ENCODE assay signal across 8 cellular contexts in the genomic region with DNA sequence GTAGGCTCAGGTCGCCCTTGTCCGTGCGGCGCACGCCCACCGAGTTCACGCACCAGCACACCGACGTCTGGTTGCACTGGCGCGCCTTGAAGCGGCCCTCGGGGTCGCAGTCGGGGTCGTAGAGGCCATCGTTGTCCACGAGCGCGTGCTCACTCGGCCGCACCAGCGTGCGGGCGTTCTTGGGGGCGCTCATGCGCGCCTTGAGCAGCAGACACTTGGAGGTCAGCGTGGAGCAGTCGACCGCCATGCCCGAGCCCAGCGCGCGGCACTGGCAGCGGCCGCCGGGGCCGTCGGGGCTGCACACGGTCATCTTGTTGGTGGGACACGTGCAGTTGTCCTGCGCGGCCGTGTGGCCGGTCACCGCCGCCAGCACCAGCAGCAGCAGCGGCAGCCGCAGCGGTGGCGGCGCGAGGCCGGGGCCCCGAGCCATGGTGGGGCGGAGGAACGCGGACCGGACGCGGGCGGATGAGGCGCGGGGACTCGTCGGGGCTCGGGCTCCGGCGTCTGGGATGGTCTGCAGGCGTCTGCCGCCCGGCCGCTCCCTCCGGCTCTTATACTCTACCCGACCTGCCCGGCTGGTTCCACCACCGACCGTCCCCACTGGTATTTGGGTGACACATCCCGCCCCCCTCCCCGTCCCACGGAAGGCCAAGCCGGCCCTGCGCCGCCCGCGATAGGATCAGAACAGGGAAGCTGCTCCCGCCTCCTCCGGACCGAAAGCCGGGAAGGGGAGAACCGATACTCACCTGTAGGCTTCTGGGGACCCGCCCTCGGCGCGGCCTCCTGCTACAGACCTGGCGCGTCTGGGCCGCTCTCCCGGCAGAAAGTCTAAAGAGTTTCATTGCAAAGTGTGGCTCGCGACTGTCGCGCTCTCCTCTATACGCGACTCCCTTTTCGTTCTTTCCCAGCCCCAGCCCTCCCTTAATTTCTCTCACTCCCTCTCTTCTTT. TPM values are rescaled to one million over a fixed set of nuclear protein-coding genes. Genes with fewer than 3 reads are reported as not detected.
A peak's percentile ranks its signal among the peaks of the same experiment; 100 is the strongest.
DNase-seq lines count a peak whose midpoint lies in the region; ATAC-seq and TF ChIP-seq lines count a peak whose summit lies in the region.

A gene with protein sequence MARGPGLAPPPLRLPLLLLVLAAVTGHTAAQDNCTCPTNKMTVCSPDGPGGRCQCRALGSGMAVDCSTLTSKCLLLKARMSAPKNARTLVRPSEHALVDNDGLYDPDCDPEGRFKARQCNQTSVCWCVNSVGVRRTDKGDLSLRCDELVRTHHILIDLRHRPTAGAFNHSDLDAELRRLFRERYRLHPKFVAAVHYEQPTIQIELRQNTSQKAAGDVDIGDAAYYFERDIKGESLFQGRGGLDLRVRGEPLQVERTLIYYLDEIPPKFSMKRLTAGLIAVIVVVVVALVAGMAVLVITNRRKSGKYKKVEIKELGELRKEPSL (minus strand): TSS at position 526 of the 949 bp plus-strand sequence. CDS start 96 bp downstream, at position 430.

- H3F3A ChIP-seq in GM23248 (ENCODE audit: insufficient read depth) (peaks cover 11% of the 10 kb centered on the region; the same call in 1 of the 2 replicates), SK-N-SH (replicated peaks; ENCODE audit: insufficient read depth) (no peaks in the 10 kb centered on the region)

- no peak for TF ChIP-seq RAD21 in SK-N-SH (IDR thresholded peaks at IDR 0.05; ENCODE audit: low read length)

- H3K4me1 Mint-ChIP-seq in activated naive CD8-positive, alpha-beta T cell treated with anti-CD3 and anti-CD28 coated beads, Interleukin-2, amount 10 ng/mL, durations not matched to agents 7 days and 5 days, result peaks cover 23% of the 10 kb centered on the region

- no peak for TF ChIP-seq POLR2A in sigmoid colon (IDR thresholded peaks at IDR 0.05)

- peaks cover 2% of the 10 kb centered on the region for H3K36me3 Mint-ChIP-seq in activated naive CD8-positive, alpha-beta T cell treated with anti-CD3 and anti-CD28 coated beads, Interleukin-2, amount 10 ng/mL, durations not matched to agents 7 days and 5 days

- H3K36me3 ChIP-seq in GM23248 (ENCODE audit: low read depth), result no peaks in the 10 kb centered on the region
- H3K36me3 ChIP-seq in hepatocyte (replicated peaks; ENCODE audit: insufficient read depth, low read depth), result no peaks in the 10 kb centered on the region
- no peaks in the 10 kb centered on the region for H3K36me3 ChIP-seq in sigmoid colon
- no peaks in the 10 kb centered on the region for H3K36me3 ChIP-seq in SK-N-SH (replicated peaks in 1 of 2; ENCODE audit: control insufficient read depth in 1 of 2, insufficient read depth in 2 of 2, low read length in 1 of 2)

- H3K4me1 ChIP-seq in GM23248 (ENCODE audit: insufficient read depth) (no peaks in the 10 kb centered on the region), hepatocyte (ENCODE audit: insufficient read depth) (peaks cover 12% of the 10 kb centered on the region), sigmoid colon (peaks cover 0 to 28% (median 18%) of the 10 kb centered on the region in 4 donors), SK-N-SH (ENCODE audit: control insufficient read depth in 1 of 2, insufficient read depth in 2 of 2, low read depth in 1 of 2, low read length in 1 of 2) (no peaks in the 10 kb centered on the region; a peak in 1 of 4 replicates)

- H3K4me3 ChIP-seq in GM23248 (peak within 1 kb of the TSS; percentile 53), hepatocyte (peak within 1 kb of the TSS; percentile 24), sigmoid colon (peak within 1 kb of the TSS in 3 of 4 donors; percentile 38 to 54 (median 41)), SK-N-SH (ENCODE audit: low read depth in 2 of 2, low read length in 1 of 2) (no peak within 1 kb of the TSS)

- in situ Hi-C loops in GM23248 (cut with MboI), result no loop called here

- ATAC-seq in activated naive CD8-positive, alpha-beta T cell treated with anti-CD3 and anti-CD28 coated beads, Interleukin-2, amount 10 ng/mL, durations not matched to agents 7 days and 5 days (ENCODE audit: low read depth), result no peak

- peaks cover 82% of the 10 kb centered on the region for H3K27me3 Mint-ChIP-seq in activated naive CD8-positive, alpha-beta T cell treated with anti-CD3 and anti-CD28 coated beads, Interleukin-2, amount 10 ng/mL, durations not matched to agents 7 days and 5 days

- H2AFZ ChIP-seq in GM23248, result peak within 1 kb of the TSS; percentile 75
- H2AFZ ChIP-seq in hepatocyte, result peak within 1 kb of the TSS; percentile 49
- H2AFZ ChIP-seq in SK-N-SH (ENCODE audit: low read depth), result no peak within 1 kb of the TSS

- CTCF ChIA-PET in SK-N-SH (lab: Yijun Ruan, JAX), result no interaction called here

- peak; percentile 47 for DNase-seq in GM23248
- DNase-seq in activated naive CD8-positive, alpha-beta T cell treated with anti-CD3 and anti-CD28 coated beads, Interleukin-2, amount 10 ng/mL, durations not matched to agents 7 days and 5 days, result peak; percentile 41
- peak; percentile 84 for DNase-seq in hepatocyte (ENCODE audit: low spot score)
- DNase-seq in sigmoid colon, result no peak
- DNase-seq in SK-N-SH, result no peak
- no peak for DNase-seq in NCI-H524 treated with DMSO at 0.1 percent for 48 hours (lab: John Stamatoyannopoulos, UW)
- no peak for DNase-seq in EL
- no peak for DNase-seq in superior temporal gyrus (ENCODE audit: extremely low spot score)

- TF ChIP-seq EP300 in sigmoid colon (IDR thresholded peaks at IDR 0.05) (no peak), SK-N-SH (IDR thresholded peaks at IDR 0.05; ENCODE audit: borderline replicate concordance in 1 of 2, low read depth in 1 of 2, low read length in 1 of 2) (no peak)

- intact Hi-C loops in sigmoid colon (cut with DNase I), result no loop called here

- H3K9me3 ChIP-seq in GM23248 (ENCODE audit: low read depth), result no peaks in the 10 kb centered on the region
- H3K9me3 ChIP-seq in hepatocyte (ENCODE audit: low read depth), result no peaks in the 10 kb centered on the region
- H3K9me3 ChIP-seq in sigmoid colon, result no peaks in the 10 kb centered on the region
- no peaks in the 10 kb centered on the region for H3K9me3 ChIP-seq in SK-N-SH

- H3K27me3 ChIP-seq in GM23248 (replicated peaks; ENCODE audit: insufficient read depth), result no peaks in the 10 kb centered on the region
- no peaks in the 10 kb centered on the region for H3K27me3 ChIP-seq in hepatocyte
- peaks cover 19 to 57% (median 37%) of the 10 kb centered on the region in 3 donors for H3K27me3 ChIP-seq in sigmoid colon
- no peaks in the 10 kb centered on the region for H3K27me3 ChIP-seq in SK-N-SH (ENCODE audit: insufficient read depth)

- H3K27ac Mint-ChIP-seq in activated naive CD8-positive, alpha-beta T cell treated with anti-CD3 and anti-CD28 coated beads, Interleukin-2, amount 10 ng/mL, durations not matched to agents 7 days and 5 days, result no peak within 1 kb of the TSS

- TF ChIP-seq CTCF in hepatocyte (IDR thresholded peaks at IDR 0.05; ENCODE audit: poor library complexity) (no peak), sigmoid colon (IDR thresholded peaks at IDR 0.05) (no peak), SK-N-SH (IDR thresholded peaks at IDR 0.05) (no peak)

- H3K9ac ChIP-seq in GM23248 (peak within 1 kb of the TSS; percentile 19), SK-N-SH (no peak within 1 kb of the TSS)

- peak within 1 kb of the TSS; percentile 75 for H3K4me3 Mint-ChIP-seq in activated naive CD8-positive, alpha-beta T cell treated with anti-CD3 and anti-CD28 coated beads, Interleukin-2, amount 10 ng/mL, durations not matched to agents 7 days and 5 days

- no peaks in the 10 kb centered on the region for H3K9me3 Mint-ChIP-seq in activated naive CD8-positive, alpha-beta T cell treated with anti-CD3 and anti-CD28 coated beads, Interleukin-2, amount 10 ng/mL, durations not matched to agents 7 days and 5 days

- POLR2A ChIA-PET in activated naive CD8-positive, alpha-beta T cell treated with anti-CD3 and anti-CD28 coated beads, Interleukin-2, amount 10 ng/mL, durations not matched to agents 7 days and 5 days (lab: Charles Lee), result no interaction called here
- POLR2A ChIA-PET in SK-N-SH (lab: Yijun Ruan, JAX), result no interaction called here

- H3K9me2 ChIP-seq in GM23248 (ENCODE audit: insufficient read depth), result no peaks in the 10 kb centered on the region
- no peaks in the 10 kb centered on the region for H3K9me2 ChIP-seq in hepatocyte (replicated peaks; ENCODE audit: insufficient read depth)
- H3K9me2 ChIP-seq in SK-N-SH, result no peaks in the 10 kb centered on the region

- peak within 1 kb of the TSS; percentile 8; the same call in 1 of the 2 replicates for H3K27ac ChIP-seq in GM23248
- peak within 1 kb of the TSS; percentile 79 for H3K27ac ChIP-seq in hepatocyte
- peak within 1 kb of the TSS in 2 of 4 donors; percentile 14 to 39 for H3K27ac ChIP-seq in sigmoid colon
- H3K27ac ChIP-seq in SK-N-SH (ENCODE audit: low read depth in 2 of 2, low read length in 1 of 2), result no peak within 1 kb of the TSS

- peak within 1 kb of the TSS; percentile 59 for H3K4me2 ChIP-seq in GM23248 (ENCODE audit: unreplicated experiment)
- H3K4me2 ChIP-seq in hepatocyte, result peak within 1 kb of the TSS; percentile 75
- H3K4me2 ChIP-seq in SK-N-SH, result no peak within 1 kb of the TSS

- WGBS in GM23248 (ENCODE audit: low coverage in 1 of 2, low lambda C conversion rate in 2 of 2, missing lambda C conversion rate in 2 of 2), 2 experiments, result 5 to 8% methylated on average over 58 to 69 of the region's 107 CpGs
- WGBS in hepatocyte (ENCODE audit: low lambda C conversion rate, missing lambda C conversion rate), result 30% methylated on average over 69 of the region's 107 CpGs
- 6 to 10% methylated on average over 107 of the region's 107 CpGs for WGBS in sigmoid colon, 2 donors
- 96% methylated on average over 94 of the region's 107 CpGs for WGBS in SK-N-SH (ENCODE audit: low lambda C conversion rate)

- H3K79me2 ChIP-seq in GM23248 (ENCODE audit: insufficient read depth) (no peaks in the 10 kb centered on the region), hepatocyte (no peaks in the 10 kb centered on the region), SK-N-SH (ENCODE audit: insufficient read depth) (no peaks in the 10 kb centered on the region)

- H4K20me1 ChIP-seq in GM23248 (ENCODE audit: insufficient read depth) (no peaks in the 10 kb centered on the region), hepatocyte (ENCODE audit: insufficient read depth, poor library complexity, severe bottlenecking) (no peaks in the 10 kb centered on the region), SK-N-SH (ENCODE audit: insufficient read depth) (no peaks in the 10 kb centered on the region)

TF ChIP-seq in SK-N-SH, 30 proteins besides CTCF, POLR2A, EP300 and RAD21 (continues in another document):
- TF ChIP-seq FOSL2 (IDR thresholded peaks at IDR 0.05; ENCODE audit: borderline replicate concordance, low read depth) (no peak), POLR2AphosphoS5 (IDR thresholded peaks at IDR 0.05; ENCODE audit: low read depth, low read length) (no peak)

RNA-seq across cellular contexts. Expression of the gene that starts here (rescaled TPM):
- 1.5 and 1.6 TPM in 2 replicates for total RNA-seq in GM23248 (2014; rRNA removed; shearing (Covaris generic))
- polyA plus RNA-seq in GM23248 (2016; fragmentation: Nextera tagmentation; extraction: Ambion mirVana) (1.6 and 1.8 TPM in 2 replicates), hepatocyte (17.3 and 21.7 TPM in 2 replicates), sigmoid colon (1 to 10 TPM in 2 of 3 donors, not detected in 1; 1.2 to 1.9 TPM), SK-N-SH (2012; rRNA removed) (0.02 TPM in 1 of 2 replicates, not detected in the other)
- total RNA-seq in activated naive CD8-positive, alpha-beta T cell treated with anti-CD3 and anti-CD28 coated beads, Interleukin-2, amount 10 ng/mL, durations not matched to agents 7 days and 5 days, result not detected
- total RNA-seq in hepatocyte (6.7 and 8.0 TPM in 2 replicates), sigmoid colon (under 1 TPM in 3 of 4 donors, not detected in 1; 0.54 to 0.71 (median 0.55) TPM)
- 0.01 TPM in 2 replicates for polyA plus RNA-seq in SK-N-SH (2012; cell fraction: cytosol; rRNA removed)
- polyA plus RNA-seq in SK-N-SH (2012; cell fraction: nucleus; rRNA removed), result 0.15 and 0.18 TPM in 2 replicates

Comparison
In these comparisons a context has a peak if more than half of its experiments do, and no peak if none do; other contexts are left out.
1. Peak in DNase-seq in activated naive CD8-positive, alpha-beta T cell treated with anti-CD3 and anti-CD28 coated beads, Interleukin-2, amount 10 ng/mL, durations not matched to agents 7 days and 5 days; RNA of the gene not detected or under 1 TPM.
2. DNase-seq: peak in GM23248 (single experiment) and hepatocyte (single experiment); none in sigmoid colon (single experiment), SK-N-SH (single experiment), NCI-H524 treated with DMSO at 0.1 percent for 48 hours (single experiment), EL (single experiment) and superior temporal gyrus (single experiment).
3. H3K27ac ChIP-seq: peak in GM23248 (single experiment) and hepatocyte (single experiment); none in SK-N-SH (0 of 2).
4. H3K4me3 ChIP-seq: peak in GM23248 (single experiment), hepatocyte (single experiment) and sigmoid colon (3 of 4); none in SK-N-SH (0 of 2).